In genomic region chr3:172383306-172383796, GRCh38 we compare ENCODE assay signal across 28 cellular contexts.
"Had no signal": no experiment of that assay in that cellular context is flagged by ENCODE, and none has a peak within 500 bp of the region (broad histone marks: within the 10 kb centered on the region; RNA-seq: fewer than 3 reads in every experiment).

No MANE protein-coding gene starts in this region.

- DNase-seq: activated CD4-positive, alpha-beta T cell treated with anti-CD3 and anti-CD28 coated beads for 1 hour; activated CD4-positive, alpha-beta T cell treated with anti-CD3 and anti-CD28 coated beads, Interleukin-2, amount 10 ng/mL, durations not matched to agents 7 days and 5 days; activated CD8-positive, alpha-beta T cell treated with anti-CD3 and anti-CD28 coated beads for 36 hours; activated naive CD4-positive, alpha-beta T cell; activated T-cell treated with anti-CD3 and anti-CD28 coated beads, Interleukin-2, amount 50 U/mL, for 4 hours; colonic mucosa; effector CD8-positive, alpha-beta T cell; erythroblast; heart left ventricle; hypothalamus; immature natural killer cell; kidney; midbrain; naive thymus-derived CD4-positive, alpha-beta T cell; nucleus accumbens; pancreas; psoas muscle; spleen; stimulated activated naive CD4-positive, alpha-beta T cell; T-helper 2 cell; tibial artery; upper lobe of right lung had no signal

- H3K9me3 Mint-ChIP-seq: activated T-helper 17 cell treated with anti-CD3 and anti-CD28 coated beads, Interleukin-2, amount 50 U/mL, for 72 hours; immature natural killer cell had no signal

- H3K27ac ChIP-seq: colonic mucosa, heart left ventricle, pancreas, psoas muscle, right atrium auricular region, spleen, suprapubic skin, tibial artery, upper lobe of right lung had no signal

- H3K4me3 ChIP-seq: colonic mucosa, heart left ventricle, pancreas, psoas muscle, right atrium auricular region, spleen, suprapubic skin, tibial artery, upper lobe of right lung had no signal

- ATAC-seq: activated CD8-positive, alpha-beta T cell treated with anti-CD3 and anti-CD28 coated beads for 36 hours; activated naive CD4-positive, alpha-beta T cell treated with anti-CD3 and anti-CD28 coated beads, Interleukin-2, amount 50 U/mL, for 72 hours; activated T-cell treated with anti-CD3 and anti-CD28 coated beads, Interleukin-2, amount 50 U/mL, for 4 hours; activated T-helper 17 cell treated with anti-CD3 and anti-CD28 coated beads, Interleukin-2, amount 50 U/mL, for 72 hours; heart left ventricle; naive thymus-derived CD4-positive, alpha-beta T cell; pancreas; psoas muscle; upper lobe of right lung; WTC11 had no signal

- H3K9me3 ChIP-seq: colonic mucosa, pancreas, psoas muscle, suprapubic skin, tibial artery, upper lobe of right lung had no signal

- H3K27me3 ChIP-seq: colonic mucosa, heart left ventricle, pancreas, right atrium auricular region, spleen, suprapubic skin, tibial artery, upper lobe of right lung had no signal

- H3K4me3 Mint-ChIP-seq: activated CD4-positive, alpha-beta T cell treated with anti-CD3 and anti-CD28 coated beads, Interleukin-2, amount 10 ng/mL, durations not matched to agents 7 days and 5 days; activated CD8-positive, alpha-beta T cell treated with anti-CD3 and anti-CD28 coated beads for 36 hours; activated T-cell treated with anti-CD3 and anti-CD28 coated beads, Interleukin-2, amount 50 U/mL, for 4 hours; activated T-helper 17 cell treated with anti-CD3 and anti-CD28 coated beads, Interleukin-2, amount 50 U/mL, for 72 hours; immature natural killer cell; memory B cell; naive thymus-derived CD4-positive, alpha-beta T cell; WTC11 had no signal

- H3K27ac Mint-ChIP-seq: activated CD4-positive, alpha-beta T cell treated with anti-CD3 and anti-CD28 coated beads, Interleukin-2, amount 10 ng/mL, durations not matched to agents 7 days and 5 days; activated CD8-positive, alpha-beta T cell treated with anti-CD3 and anti-CD28 coated beads for 36 hours; activated naive CD4-positive, alpha-beta T cell treated with anti-CD3 and anti-CD28 coated beads, Interleukin-2, amount 50 U/mL, for 72 hours; activated T-helper 17 cell treated with anti-CD3 and anti-CD28 coated beads, Interleukin-2, amount 50 U/mL, for 72 hours; memory B cell; naive thymus-derived CD4-positive, alpha-beta T cell; WTC11 had no signal

- H3K4me1 ChIP-seq: colonic mucosa, right atrium auricular region, spleen, suprapubic skin, tibial artery, upper lobe of right lung had no signal

- H3K27me3 Mint-ChIP-seq: activated CD4-positive, alpha-beta T cell treated with anti-CD3 and anti-CD28 coated beads, Interleukin-2, amount 10 ng/mL, durations not matched to agents 7 days and 5 days; activated CD8-positive, alpha-beta T cell treated with anti-CD3 and anti-CD28 coated beads for 36 hours; activated T-helper 17 cell treated with anti-CD3 and anti-CD28 coated beads, Interleukin-2, amount 50 U/mL, for 72 hours; memory B cell; naive thymus-derived CD4-positive, alpha-beta T cell had no signal

- H3K4me1 Mint-ChIP-seq: activated CD4-positive, alpha-beta T cell treated with anti-CD3 and anti-CD28 coated beads, Interleukin-2, amount 10 ng/mL, durations not matched to agents 7 days and 5 days; activated T-helper 17 cell treated with anti-CD3 and anti-CD28 coated beads, Interleukin-2, amount 50 U/mL, for 72 hours; memory B cell had no signal
